10 cellular contexts compared by ENCODE assay signal in the genomic region with DNA sequence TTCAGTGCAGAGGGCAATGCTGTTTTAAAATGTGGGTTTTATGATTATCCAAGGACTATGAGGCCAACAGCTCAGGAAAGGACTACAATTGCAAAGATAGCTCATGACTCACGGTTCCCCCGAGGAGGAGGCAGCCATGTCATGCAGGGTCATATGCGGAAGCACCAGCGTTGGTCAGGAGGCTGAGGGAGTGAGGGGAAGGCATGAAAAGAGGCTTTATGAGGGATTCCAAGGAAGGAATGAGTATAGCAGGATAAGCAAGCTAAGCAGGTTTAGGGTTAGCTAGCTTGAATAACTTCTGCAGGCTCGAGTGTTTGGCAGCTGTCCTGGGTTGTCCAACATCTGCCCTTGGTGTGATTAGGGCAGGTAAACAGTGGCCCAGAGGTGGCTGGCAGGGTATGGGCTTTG.
DNase-seq lines count a peak whose midpoint lies in the region; ATAC-seq and TF ChIP-seq lines count a peak whose summit lies in the region.
"Had no signal": no experiment of that assay in that cellular context is flagged by ENCODE, and none has a peak within 500 bp of the region (broad histone marks: within the 10 kb centered on the region; RNA-seq: fewer than 3 reads in every experiment).

No MANE protein-coding gene starts in this region.

- peaks cover 4% of the 10 kb centered on the region; the same call in 1 of the 2 replicates for H3F3A ChIP-seq in PC-9 (ENCODE audit: insufficient read depth, low read depth)

- BruUV-seq in Calu3 (replicated peaks; lab: Mats Ljungman, UMichigan): no TSS peak
- no TSS peak for BruUV-seq in PC-9 (replicated peaks; lab: Mats Ljungman, UMichigan)

- POLR2A ChIA-PET in PC-9 (lab: Charles Lee; ENCODE audit: unreplicated experiment): no interaction called here
- POLR2A ChIA-PET in CD8-positive, alpha-beta memory T cell (lab: Charles Lee): no interaction called here

- intact Hi-C loops in Calu3 (cut with micrococcal nuclease; ENCODE audit: unreplicated experiment): no loop called here
- intact Hi-C loops in PC-9 (cut with micrococcal nuclease; ENCODE audit: unreplicated experiment): no loop called here
- intact Hi-C loops in esophagus squamous epithelium (cut with DNase I): no loop called here

- H3K27ac ChIP-seq in PC-9 (peak overlapping the region; percentile 51), esophagus squamous epithelium (peak overlapping the region in 1 of 4 donors; percentile 51)
- no peak overlapping the region for H3K27ac ChIP-seq in CD8-positive, alpha-beta memory T cell (ENCODE audit: low read depth, low read length)

- no peaks in the 10 kb centered on the region for H3K27me3 Mint-ChIP-seq in Calu3 (ENCODE audit: unreplicated experiment)
- H3K27me3 Mint-ChIP-seq in osteocyte (ENCODE audit: unreplicated experiment): no peaks in the 10 kb centered on the region
- peaks cover 6 to 52% of the 10 kb centered on the region in 2 donors for H3K27me3 Mint-ChIP-seq in CD8-positive, alpha-beta memory T cell

- no peak overlapping the region for H2AFZ ChIP-seq in PC-9

- no peak for ATAC-seq in GM19324 (IDR thresholded peaks at IDR 0.05; ENCODE audit: low FRiP score, unreplicated experiment)
- ATAC-seq: naive thymus-derived CD8-positive, alpha-beta T cell had no signal

- H3K27ac Mint-ChIP-seq in Calu3 (ENCODE audit: unreplicated experiment): peak overlapping the region; percentile 84
- peak overlapping the region; percentile 93 for H3K27ac Mint-ChIP-seq in osteocyte (ENCODE audit: unreplicated experiment)
- no peak overlapping the region for H3K27ac Mint-ChIP-seq in CD8-positive, alpha-beta memory T cell
- H3K27ac Mint-ChIP-seq: naive thymus-derived CD8-positive, alpha-beta T cell had no signal

- H4K20me1 ChIP-seq in PC-9 (ENCODE audit: insufficient read depth): no peaks in the 10 kb centered on the region

- peak; percentile 68 for DNase-seq in Calu3
- peak; percentile 75 to 92 for DNase-seq in PC-9
- DNase-seq in epithelial cell of esophagus (ENCODE audit: low read depth): peak; percentile 88
- no peak for DNase-seq in osteocyte (ENCODE audit: extremely low spot score, unreplicated experiment)
- DNase-seq in activated T-cell treated with anti-CD3 and anti-CD28 coated beads for 4 hours: no peak
- DNase-seq in esophagus squamous epithelium (lab: John Stamatoyannopoulos, UW): no peak
- no peak for DNase-seq in CD8-positive, alpha-beta memory T cell
- DNase-seq: activated CD8-positive, alpha-beta memory T cell treated with anti-CD3 and anti-CD28 coated beads, Interleukin-2, amount 50 U/mL, for 48 hours; naive thymus-derived CD8-positive, alpha-beta T cell had no signal

- no peak for TF ChIP-seq POLR2A in esophagus squamous epithelium (IDR thresholded peaks at IDR 0.05)

- H3K27me3 ChIP-seq in PC-9 (ENCODE audit: insufficient read depth, low read depth): no peaks in the 10 kb centered on the region
- peaks cover 0 to 4% (median 0%) of the 10 kb centered on the region in 4 donors for H3K27me3 ChIP-seq in esophagus squamous epithelium
- no peaks in the 10 kb centered on the region for H3K27me3 ChIP-seq in CD8-positive, alpha-beta memory T cell (ENCODE audit: insufficient read depth, low read length, poor library complexity, severe bottlenecking)

- CTCF ChIA-PET in Calu3 (lab: Charles Lee): no interaction called here
- CTCF ChIA-PET in PC-9 (lab: Charles Lee): no interaction called here
- CTCF ChIA-PET in CD8-positive, alpha-beta memory T cell (lab: Charles Lee): no interaction called here

- H3K4me1 Mint-ChIP-seq in Calu3 (ENCODE audit: low read depth, unreplicated experiment) (peaks cover 18% of the 10 kb centered on the region), osteocyte (ENCODE audit: unreplicated experiment) (peaks cover 47% of the 10 kb centered on the region)
- H3K4me1 Mint-ChIP-seq in CD8-positive, alpha-beta memory T cell: no peaks in the 10 kb centered on the region
- H3K4me1 Mint-ChIP-seq: naive thymus-derived CD8-positive, alpha-beta T cell had no signal

- H3K4me1 ChIP-seq in PC-9 (replicated peaks; ENCODE audit: insufficient read depth) (peaks cover 12% of the 10 kb centered on the region), esophagus squamous epithelium (peaks cover 0 to 27% (median 9%) of the 10 kb centered on the region in 3 donors)
- H3K4me1 ChIP-seq in CD8-positive, alpha-beta memory T cell (ENCODE audit: insufficient read depth, low read length): no peaks in the 10 kb centered on the region

- H3K9me3 ChIP-seq in PC-9 (ENCODE audit: insufficient read depth, low read depth) (no peaks in the 10 kb centered on the region), esophagus squamous epithelium (no peaks in the 10 kb centered on the region)
- no peaks in the 10 kb centered on the region for H3K9me3 ChIP-seq in CD8-positive, alpha-beta memory T cell (ENCODE audit: low read length)

- WGBS in esophagus squamous epithelium, 2 donors: 37 to 44% methylated on average over 5 of the region's 5 CpGs

- H3K4me2 ChIP-seq in PC-9: peak overlapping the region; percentile 62

- H3K36me3 ChIP-seq in PC-9 (ENCODE audit: low read depth): no peaks in the 10 kb centered on the region
- no peaks in the 10 kb centered on the region for H3K36me3 ChIP-seq in esophagus squamous epithelium
- H3K36me3 ChIP-seq in CD8-positive, alpha-beta memory T cell (ENCODE audit: insufficient read depth, low read length): no peaks in the 10 kb centered on the region

- H3K9me2 ChIP-seq in PC-9 (ENCODE audit: insufficient read depth): no peaks in the 10 kb centered on the region

- H3K9me3 Mint-ChIP-seq in Calu3 (ENCODE audit: low read depth, unreplicated experiment) (no peaks in the 10 kb centered on the region), osteocyte (ENCODE audit: unreplicated experiment) (peaks cover 5% of the 10 kb centered on the region)
- H3K9me3 Mint-ChIP-seq in CD8-positive, alpha-beta memory T cell: no peaks in the 10 kb centered on the region

- H3K4me3 ChIP-seq in PC-9: no peak overlapping the region
- no peak overlapping the region for H3K4me3 ChIP-seq in epithelial cell of esophagus (ENCODE audit: low read length)
- H3K4me3 ChIP-seq in esophagus squamous epithelium: no peak overlapping the region
- no peak overlapping the region for H3K4me3 ChIP-seq in CD8-positive, alpha-beta memory T cell (ENCODE audit: low read length)

- TF ChIP-seq CTCF in Calu3 (IDR thresholded peaks at IDR 0.05; ENCODE audit: unreplicated experiment) (no peak), PC-9 (conservative IDR thresholded peaks at IDR 0.05) (no peak), epithelial cell of esophagus (IDR thresholded peaks at IDR 0.05; ENCODE audit: insufficient read depth, low read depth, low read length, missing control alignments) (no peak), osteocyte (IDR thresholded peaks at IDR 0.05) (no peak), esophagus squamous epithelium (IDR thresholded peaks at IDR 0.05) (no peak)

- H3K36me3 Mint-ChIP-seq in Calu3 (ENCODE audit: insufficient read depth, unreplicated experiment) (peaks cover 5% of the 10 kb centered on the region), osteocyte (ENCODE audit: unreplicated experiment) (no peaks in the 10 kb centered on the region)
- H3K36me3 Mint-ChIP-seq in CD8-positive, alpha-beta memory T cell: no peaks in the 10 kb centered on the region

- H3K79me2 ChIP-seq in PC-9 (ENCODE audit: low read depth): no peaks in the 10 kb centered on the region

- peak overlapping the region; percentile 39 for H3K4me3 Mint-ChIP-seq in Calu3 (ENCODE audit: low read depth, unreplicated experiment)
- H3K4me3 Mint-ChIP-seq in osteocyte (ENCODE audit: unreplicated experiment): no peak overlapping the region
- no peak overlapping the region for H3K4me3 Mint-ChIP-seq in CD8-positive, alpha-beta memory T cell
- H3K4me3 Mint-ChIP-seq: naive thymus-derived CD8-positive, alpha-beta T cell had no signal

Comparison
In these comparisons a context has a peak if more than half of its experiments do, and no peak if none do; other contexts are left out.
1. DNase-seq: peak in Calu3 (single experiment), PC-9 (2 of 2) and epithelial cell of esophagus (single experiment); none in osteocyte (single experiment), activated T-cell treated with anti-CD3 and anti-CD28 coated beads for 4 hours (single experiment), esophagus squamous epithelium (single experiment) and CD8-positive, alpha-beta memory T cell (0 of 5).
2. H3K27ac Mint-ChIP-seq: peak in Calu3 (single experiment) and osteocyte (single experiment); none in CD8-positive, alpha-beta memory T cell (0 of 8).